24 cellular contexts compared by ENCODE assay signal in genomic region chr2:117944816-117945215, GRCh38.
DNase-seq lines count a peak whose midpoint lies in the region; ATAC-seq, FAIRE-seq and TF ChIP-seq lines count a peak whose summit lies in the region.
"Had no signal": no experiment of that assay in that cellular context is flagged by ENCODE, and none has a peak within 500 bp of the region (broad histone marks: within the 10 kb centered on the region; RNA-seq: fewer than 3 reads in every experiment).

No MANE protein-coding gene starts in this region.

- WGBS in HepG2 (ENCODE audit: low lambda C conversion rate) = 100% methylated on average over 2 of the region's 2 CpGs
- WGBS in right lobe of liver (ENCODE audit: insufficient coverage, low coverage, low lambda C conversion rate, missing lambda C conversion rate) = 100% methylated on average over 1 of the region's 2 CpGs
- WGBS in K562 (ENCODE audit: insufficient coverage, low coverage, missing lambda C conversion rate) = 94% methylated on average over 2 of the region's 2 CpGs
- 97 to 98% methylated on average over 2 of the region's 2 CpGs for WGBS in thyroid gland, 2 donors

- H3K27me3 Mint-ChIP-seq in T-helper 17 cell = no peaks in the 10 kb centered on the region
- H3K27me3 Mint-ChIP-seq: B cell; CD4-positive, alpha-beta T cell had no signal

- TF ChIP-seq RAD21 in HepG2 (CRISPR knock-in tag; IDR thresholded peaks at IDR 0.05) (no peak), K562 (CRISPR knock-in tag; conservative IDR thresholded peaks at IDR 0.05 in 1 of 2, IDR thresholded peaks at IDR 0.05 in 1 of 2) (no peak)

- CTCF ChIA-PET in HepG2 (lab: Yijun Ruan, JAX; ENCODE audit: low intra/inter-chr PET ratio, low total read pairs) (no interaction called here), K562 (lab: Yijun Ruan, JAX; ENCODE audit: low intra/inter-chr PET ratio) (no interaction called here)

- H3K4me3 Mint-ChIP-seq in T-helper 17 cell = no peak overlapping the region
- H3K4me3 Mint-ChIP-seq: B cell; CD4-positive, alpha-beta T cell; CD8-positive, alpha-beta T cell had no signal

- TF ChIP-seq POLR2A in HepG2 (IDR thresholded peaks at IDR 0.05; ENCODE audit: insufficient read depth in 1 of 2, low read depth in 2 of 2, low read length in 2 of 2) (no peak), right lobe of liver (IDR thresholded peaks at IDR 0.05) (no peak), K562 (conservative IDR thresholded peaks at IDR 0.05) (no peak), thyroid gland (IDR thresholded peaks at IDR 0.05) (no peak)

- no peaks in the 10 kb centered on the region for H3K27me3 ChIP-seq in HepG2 (ENCODE audit: control insufficient read depth in 1 of 2, insufficient read depth in 2 of 2, low read length in 2 of 2)
- H3K27me3 ChIP-seq in right lobe of liver = no peaks in the 10 kb centered on the region
- no peaks in the 10 kb centered on the region for H3K27me3 ChIP-seq in K562 (ENCODE audit: control insufficient read depth in 2 of 2, insufficient read depth in 2 of 2, low read length in 2 of 2)
- no peaks in the 10 kb centered on the region for H3K27me3 ChIP-seq in thyroid gland
- H3K27me3 ChIP-seq: BLaER1 treated with 17β-estradiol and CSF1 and Interleukin-3, amounts not matched to agents 10 nM and 100 nM had no signal

- H3K4me3 ChIP-seq in HepG2 (replicated peaks in 1 of 3; ENCODE audit: insufficient read depth in 1 of 3, low read depth in 2 of 3, low read length in 3 of 3) (no peak overlapping the region), right lobe of liver (no peak overlapping the region), K562 (no peak overlapping the region), thyroid gland (replicated peaks in 1 of 3) (no peak overlapping the region)
- H3K4me3 ChIP-seq: A549; BLaER1 treated with 17β-estradiol and CSF1 and Interleukin-3, amounts not matched to agents 10 nM and 100 nM had no signal

- H3K36me3 Mint-ChIP-seq in T-helper 17 cell (ENCODE audit: low read depth) = peaks cover 32% of the 10 kb centered on the region

- in situ Hi-C loops in HepG2 (cut with HindIII; ENCODE audit: extremely low pct_ligation_motif_present, low pct_unique_long_range_greater_than_20kb) = no loop called here
- in situ Hi-C loops in K562 (cut with MboI) = no loop called here

- FAIRE-seq in HepG2 (lab: Jason Lieb, UNC) = no peak
- FAIRE-seq in K562 (lab: Jason Lieb, UNC) = no peak
- FAIRE-seq: A549, D721Med, G401.6, GM12892, GM18507 had no signal

- H3K79me2 ChIP-seq in HepG2 (ENCODE audit: insufficient read depth, low read length) (no peaks in the 10 kb centered on the region), K562 (ENCODE audit: control insufficient read depth, insufficient read depth, low read length) (no peaks in the 10 kb centered on the region)

- no TSS peak for BruUV-seq in HepG2 (replicated peaks; lab: Mats Ljungman, UMichigan)
- BruUV-seq in K562 (replicated peaks; lab: Mats Ljungman, UMichigan) = no TSS peak

- H4K20me1 ChIP-seq in HepG2 (ENCODE audit: insufficient read depth, low read length) (no peaks in the 10 kb centered on the region), K562 (replicated peaks; ENCODE audit: control insufficient read depth, insufficient read depth, low read length) (no peaks in the 10 kb centered on the region; the same call in 1 of the 2 replicates)

- H3K27ac ChIP-seq in HepG2 (ENCODE audit: extremely low read length, insufficient read depth, low read length) (no peak overlapping the region), right lobe of liver (no peak overlapping the region), K562 (ENCODE audit: extremely low read depth, low read depth, low read length) (no peak overlapping the region), thyroid gland (peak overlapping the region; percentile 63 to 80 (median 79))
- H3K27ac ChIP-seq: 22Rv1; A549; BLaER1 treated with 17β-estradiol and CSF1 and Interleukin-3, amounts not matched to agents 10 nM and 100 nM; C4-2B had no signal

- TF ChIP-seq CTCF in HepG2 (CRISPR knock-in tag; IDR thresholded peaks at IDR 0.05) (no peak), right lobe of liver (IDR thresholded peaks at IDR 0.05) (no peak), K562 (IDR thresholded peaks at IDR 0.05 in 2 of 3, conservative IDR thresholded peaks at IDR 0.05 in 1 of 3; ENCODE audit: insufficient read depth in 2 of 3, low read depth in 1 of 3, low read length in 3 of 3) (no peak), thyroid gland (IDR thresholded peaks at IDR 0.05) (no peak)

- no peaks in the 10 kb centered on the region for H3K9me1 ChIP-seq in K562 (ENCODE audit: control insufficient read depth, insufficient read depth, low read length)

- H3K9ac ChIP-seq in HepG2 (ENCODE audit: insufficient read depth, low read depth, low read length) (no peak overlapping the region), K562 (ENCODE audit: insufficient read depth in 1 of 2, low read depth in 2 of 2, low read length in 2 of 2) (no peak overlapping the region)
- H3K9ac ChIP-seq: BLaER1 treated with 17β-estradiol and CSF1 and Interleukin-3, amounts not matched to agents 10 nM and 100 nM had no signal

- H3K4me1 ChIP-seq in HepG2 (ENCODE audit: insufficient read depth, low read length) (no peaks in the 10 kb centered on the region), right lobe of liver (no peaks in the 10 kb centered on the region), K562 (replicated peaks in 1 of 2; ENCODE audit: control insufficient read depth in 2 of 2, insufficient read depth in 2 of 2, low read length in 2 of 2) (no peaks in the 10 kb centered on the region), thyroid gland (peaks cover 47 to 67% of the 10 kb centered on the region in 2 donors)
- H3K4me1 ChIP-seq: BLaER1 treated with 17β-estradiol and CSF1 and Interleukin-3, amounts not matched to agents 10 nM and 100 nM; Caco-2 had no signal

- intact Hi-C loops in HepG2 (cut with micrococcal nuclease; ENCODE audit: unreplicated experiment) = no loop called here
- intact Hi-C loops in right lobe of liver (cut with DNase I) = no loop called here
- intact Hi-C loops in K562 (cut with micrococcal nuclease) = no loop called here
- intact Hi-C loops in thyroid gland (cut with DNase I) = no loop called here

- ATAC-seq in HepG2 (no peak), right lobe of liver (no peak), T-helper 17 cell (no peak), K562 (no peak)
- ATAC-seq: A549; CD8-positive, alpha-beta T cell had no signal

- POLR2A ChIA-PET in HepG2 (lab: Yijun Ruan, JAX) (no interaction called here), K562 (lab: Yijun Ruan, JAX) (interaction anchor here (1.1 kb wide), 1 partner anchor 13 kb away, joined by 4 read pairs; no protein-coding TSS in a partner anchor)

- H3K9me3 ChIP-seq in HepG2 (ENCODE audit: low read length) (no peaks in the 10 kb centered on the region), right lobe of liver (no peaks in the 10 kb centered on the region), T-helper 17 cell (ENCODE audit: control insufficient read depth, low read length, poor library complexity, severe bottlenecking) (no peaks in the 10 kb centered on the region), K562 (replicated peaks; ENCODE audit: control insufficient read depth, insufficient read depth, low read depth, low read length) (no peaks in the 10 kb centered on the region), thyroid gland (no peaks in the 10 kb centered on the region)
- H3K9me3 ChIP-seq: A549; BLaER1 treated with 17β-estradiol and CSF1 and Interleukin-3, amounts not matched to agents 10 nM and 100 nM; Caco-2 had no signal

- H3K27ac Mint-ChIP-seq in T-helper 17 cell = peak overlapping the region; percentile 27
- H3K27ac Mint-ChIP-seq: B cell; CD4-positive, alpha-beta T cell; CD8-positive, alpha-beta T cell had no signal

- peaks cover 14% of the 10 kb centered on the region for H3K4me1 Mint-ChIP-seq in T-helper 17 cell
- H3K4me1 Mint-ChIP-seq: B cell had no signal

- TF ChIP-seq EP300 in HepG2 (IDR thresholded peaks at IDR 0.05; ENCODE audit: low read depth in 2 of 2, low read length in 2 of 2) (no peak), HepG2 (CRISPR knock-in tag; IDR thresholded peaks at IDR 0.05; ENCODE audit: borderline replicate concordance) (no peak), K562 (IDR thresholded peaks at IDR 0.05; ENCODE audit: low read length) (no peak)

- peaks cover 40 to 95% of the 10 kb centered on the region in 2 experiments for H3K36me3 ChIP-seq in HepG2 (replicated peaks in 1 of 2; ENCODE audit: control insufficient read depth in 1 of 2, insufficient read depth in 2 of 2, low read length in 2 of 2)
- H3K36me3 ChIP-seq in right lobe of liver = peaks cover 0 to 77% (median 32%) of the 10 kb centered on the region in 4 donors
- H3K36me3 ChIP-seq in K562 (ENCODE audit: control insufficient read depth, insufficient read depth, low read length) = peaks cover 84% of the 10 kb centered on the region; the same call in 2 of the 3 replicates
- peaks cover 0 to 22% of the 10 kb centered on the region in 2 donors for H3K36me3 ChIP-seq in thyroid gland

- H3K4me2 ChIP-seq in HepG2 (ENCODE audit: low read depth, low read length) = no peak overlapping the region
- H3K4me2 ChIP-seq in K562 (ENCODE audit: insufficient read depth, low read length) = no peak overlapping the region
- H3K4me2 ChIP-seq: A549; BLaER1 treated with 17β-estradiol and CSF1 and Interleukin-3, amounts not matched to agents 10 nM and 100 nM had no signal

- H2AFZ ChIP-seq in HepG2 (ENCODE audit: low read length) = no peak overlapping the region
- no peak overlapping the region for H2AFZ ChIP-seq in K562 (ENCODE audit: low read depth, low read length)

- DNase-seq in HepG2 (ENCODE audit: low spot score) (no peak), right lobe of liver (no peak), T-helper 17 cell (no peak), K562 (ENCODE audit: extremely low read depth in 1 of 4, low spot score in 3 of 4) (no peak), thyroid gland (no peak), NCI-H1092 (lab: John Stamatoyannopoulos, UW) (no peak)
- no peak for DNase-seq in activated naive CD4-positive, alpha-beta T cell treated with Interleukin-2 at 50 U/mL for 16 hours
- DNase-seq in activated CD8-positive, alpha-beta memory T cell treated with anti-CD3 and anti-CD28 coated beads, Interleukin-2, amount 50 U/mL, for 48 hours = no peak
- DNase-seq: AML-193; Caco-2; Calu3; CD4-positive, alpha-beta T cell; CD8-positive, alpha-beta T cell; DMS79 treated with DMSO at 0.1 percent for 48 hours; GF-D8 had no signal

TF ChIP-seq in HepG2, 621 proteins besides CTCF, POLR2A, EP300 and RAD21 (continues in another document):
- no peak for TF ChIP-seq STAG1 (CRISPR knock-in tag; IDR thresholded peaks at IDR 0.05)
- no peak for TF ChIP-seq KDM2A (CRISPR knock-in tag; IDR thresholded peaks at IDR 0.05; ENCODE audit: borderline replicate concordance, low read depth)

TF ChIP-seq in K562, 482 proteins besides CTCF, POLR2A, EP300 and RAD21 (continues in another document):
- no peak for TF ChIP-seq ZNF274 (IDR thresholded peaks at IDR 0.05; ENCODE audit: borderline replicate concordance, low read depth, low read length)

Comparison
In these comparisons a context has a peak if more than half of its experiments do, and no peak if none do; other contexts are left out.
1. H3K27ac ChIP-seq: peak in thyroid gland (3 of 3); none in HepG2 (single experiment), right lobe of liver (0 of 3) and K562 (single experiment).